9 cellular contexts compared by ENCODE assay signal in genomic region chr11:123261345-123262106, GRCh38.
DNase-seq lines count a peak whose midpoint lies in the region; ATAC-seq, FAIRE-seq and TF ChIP-seq lines count a peak whose summit lies in the region.
"Had no signal": no experiment of that assay in that cellular context is flagged by ENCODE, and none has a peak within 500 bp of the region (broad histone marks: within the 10 kb centered on the region; RNA-seq: fewer than 3 reads in every experiment).

No MANE protein-coding gene starts in this region.

- no peak for ATAC-seq in HG03196 (IDR thresholded peaks at IDR 0.05; ENCODE audit: unreplicated experiment)

- no peak for FAIRE-seq in H54 (lab: Jason Lieb, UNC)
- FAIRE-seq: endometrium had no signal

- peak; percentile 83 for DNase-seq in COR-L47 (lab: John Stamatoyannopoulos, UW)
- DNase-seq in H54 (ENCODE audit: insufficient read length, low spot score): peak; percentile 55
- peak; percentile 86 to 87 for DNase-seq in NCI-H2081 (lab: John Stamatoyannopoulos, UW)
- peak; percentile 46 for DNase-seq in activated CD4-positive, alpha-beta T cell treated with anti-CD3 and anti-CD28 coated beads for 1 hour
- peak; percentile 91 for DNase-seq in cerebellum (ENCODE audit: low spot score)
- peak; percentile 93 for DNase-seq in left kidney (ENCODE audit: low read depth, low spot score)
- DNase-seq in stimulated activated CD4-positive, alpha-beta T cell treated with anti-CD3 and anti-CD28 coated beads, Interleukin-2, amount 100 ng/mL, for 24 hours: peak; percentile 71 to 83

- TF ChIP-seq POLR2A in H54 (IDR thresholded peaks at IDR 0.05; ENCODE audit: low read depth, low read length): no peak
